In genomic region chr12:47085815-47086252, GRCh38 we compare ENCODE assay signal across 8 cellular contexts. TPM values are rescaled to one million over a fixed set of nuclear protein-coding genes. Genes with fewer than 3 reads are reported as not detected.
A peak's percentile ranks its signal among the peaks of the same experiment; 100 is the strongest.
DNase-seq lines count a peak whose midpoint lies in the region; ATAC-seq and TF ChIP-seq lines count a peak whose summit lies in the region.

No MANE protein-coding gene starts in this region.

- no peak overlapping the region for H3K27ac ChIP-seq in colonic mucosa

- intact Hi-C loops in colonic mucosa (cut with DNase I) = no loop called here

- peaks cover 2% of the 10 kb centered on the region for H3K4me1 ChIP-seq in colonic mucosa

- peak; percentile 68 for DNase-seq in NCI-H146 (lab: John Stamatoyannopoulos, UW)
- DNase-seq in activated CD4-positive, alpha-beta T cell treated with anti-CD3 and anti-CD28 coated beads, Interleukin-2, amount 50 U/mL, for 1 hour = peak; percentile 26
- peak; percentile 59 for DNase-seq in fibroblast of peridontal ligament (ENCODE audit: extremely low read depth)
- DNase-seq in stimulated activated CD8-positive, alpha-beta memory T cell treated with anti-CD3 and anti-CD28 coated beads, Interleukin-4, amount 100 ng/mL, for 4 hours (ENCODE audit: low read depth in 2 of 2, low spot score in 1 of 2) = peak; percentile 16 to 23
- no peak for DNase-seq in colonic mucosa
- DNase-seq in C1 segment of cervical spinal cord (lab: John Stamatoyannopoulos, UW) = no peak
- no peak for DNase-seq in midbrain (lab: John Stamatoyannopoulos, UW)

- H3K9ac ChIP-seq in colonic mucosa (ENCODE audit: low read depth in 2 of 2, low read length in 2 of 2) = no peak overlapping the region

- ATAC-seq in GM19372 (IDR thresholded peaks at IDR 0.05; ENCODE audit: low read depth, unreplicated experiment) = peak; percentile 61

- no peaks in the 10 kb centered on the region for H3K27me3 ChIP-seq in colonic mucosa

- no peak for TF ChIP-seq CTCF in colonic mucosa (IDR thresholded peaks at IDR 0.05)

- no peak overlapping the region for H3K4me3 ChIP-seq in colonic mucosa

- no peaks in the 10 kb centered on the region for H3K9me3 ChIP-seq in colonic mucosa

- no peaks in the 10 kb centered on the region for H3K36me3 ChIP-seq in colonic mucosa

RNA-seq across cellular contexts. Expression of gene AMIGO2, which starts 6.1 kb away (rescaled TPM):
- total RNA-seq in colonic mucosa = 10 to 100 TPM in 1 of 2 donors, 1 to 10 TPM in 1; 2.0 to 11.1 TPM

RNA-seq across cellular contexts. Expression of gene PCED1B, which starts 6.4 kb away (rescaled TPM):
- 1 to 10 TPM; 1.8 to 2.1 TPM for total RNA-seq in colonic mucosa

Comparison
In these comparisons a context has a peak if more than half of its experiments do, and no peak if none do; other contexts are left out.
1. DNase-seq: peak in NCI-H146 (single experiment), activated CD4-positive, alpha-beta T cell treated with anti-CD3 and anti-CD28 coated beads, Interleukin-2, amount 50 U/mL, for 1 hour (single experiment), fibroblast of peridontal ligament (single experiment) and stimulated activated CD8-positive, alpha-beta memory T cell treated with anti-CD3 and anti-CD28 coated beads, Interleukin-4, amount 100 ng/mL, for 4 hours (2 of 2); none in colonic mucosa (single experiment), C1 segment of cervical spinal cord (0 of 14) and midbrain (single experiment).